9 cellular contexts compared by ENCODE assay signal in the genomic region with DNA sequence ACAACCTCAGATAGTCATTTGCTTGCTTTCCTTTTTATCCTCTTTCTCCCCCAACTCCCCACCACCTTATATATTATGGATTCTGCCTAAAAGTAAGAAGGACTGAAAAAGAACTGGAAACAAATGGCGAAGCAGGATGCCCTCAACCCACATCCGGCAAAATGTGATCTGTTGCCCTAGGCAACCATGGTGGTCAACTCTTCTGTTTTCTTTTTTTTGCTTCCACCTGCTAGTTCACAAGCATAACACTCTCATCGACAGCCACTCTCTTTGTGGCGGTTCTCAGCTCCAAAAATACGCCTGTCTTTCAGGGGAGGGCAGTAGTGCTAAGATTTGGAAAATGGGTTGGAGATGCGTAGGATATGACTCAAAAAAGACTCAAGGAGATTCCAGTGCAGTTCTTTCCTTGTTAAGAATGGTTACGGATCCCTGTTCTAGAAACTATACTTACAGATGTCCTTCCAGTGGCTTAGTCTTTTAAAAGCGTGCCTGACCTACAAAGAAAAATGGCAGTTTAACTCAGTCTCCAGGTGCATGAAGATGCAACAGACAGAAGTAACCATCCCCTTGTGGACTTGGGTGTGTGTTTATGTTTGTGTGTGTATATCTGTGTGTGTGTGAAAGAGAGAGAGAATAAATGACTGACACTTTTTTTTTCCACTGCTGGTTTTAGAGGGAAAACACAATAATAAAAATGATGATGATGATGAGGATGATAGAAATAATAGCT. TPM values are rescaled to one million over a fixed set of nuclear protein-coding genes. Genes with fewer than 3 reads are reported as not detected.
A peak's percentile ranks its signal among the peaks of the same experiment; 100 is the strongest.
DNase-seq lines count a peak whose midpoint lies in the region; ATAC-seq and TF ChIP-seq lines count a peak whose summit lies in the region.
"Had no signal": no experiment of that assay in that cellular context is flagged by ENCODE, and none has a peak within 500 bp of the region (broad histone marks: within the 10 kb centered on the region; RNA-seq: fewer than 3 reads in every experiment).

No MANE protein-coding gene starts in this region.

- H3K9ac ChIP-seq in smooth muscle cell (ENCODE audit: low read depth): no peak overlapping the region

- peak overlapping the region; percentile 75 to 80 for H3K4me3 Mint-ChIP-seq in stimulated activated naive CD8-positive, alpha-beta T cell treated with anti-CD3 and anti-CD28 coated beads, Interleukin-15, amount 100 ng/mL, for 72 hours
- H3K4me3 Mint-ChIP-seq in osteocyte (ENCODE audit: unreplicated experiment): no peak overlapping the region

- ATAC-seq in GM21526 (IDR thresholded peaks at IDR 0.05; ENCODE audit: low FRiP score, unreplicated experiment): peak; percentile 75
- ATAC-seq in stimulated activated naive CD8-positive, alpha-beta T cell treated with anti-CD3 and anti-CD28 coated beads, Interleukin-15, amount 100 ng/mL, for 72 hours: peak; percentile 66
- ATAC-seq: body of pancreas had no signal

- peaks cover 91% of the 10 kb centered on the region for H3K4me1 Mint-ChIP-seq in stimulated activated naive CD8-positive, alpha-beta T cell treated with anti-CD3 and anti-CD28 coated beads, Interleukin-15, amount 100 ng/mL, for 72 hours
- H3K4me1 Mint-ChIP-seq in osteocyte (ENCODE audit: unreplicated experiment): no peaks in the 10 kb centered on the region

- H3K79me2 ChIP-seq in smooth muscle cell (ENCODE audit: low read depth): no peaks in the 10 kb centered on the region

- no peaks in the 10 kb centered on the region for H3F3A ChIP-seq in smooth muscle cell (ENCODE audit: low read depth)

- 93% methylated on average over 8 of the region's 8 CpGs for WGBS in smooth muscle cell (ENCODE audit: low lambda C conversion rate)

- peak overlapping the region; percentile 97 to 98 for H3K27ac Mint-ChIP-seq in stimulated activated naive CD8-positive, alpha-beta T cell treated with anti-CD3 and anti-CD28 coated beads, Interleukin-15, amount 100 ng/mL, for 72 hours
- no peak overlapping the region for H3K27ac Mint-ChIP-seq in osteocyte (ENCODE audit: unreplicated experiment)

- no peak overlapping the region for H3K27ac ChIP-seq in smooth muscle cell (ENCODE audit: low read depth)
- H3K27ac ChIP-seq: body of pancreas had no signal

- H3K36me3 ChIP-seq in smooth muscle cell (ENCODE audit: low read depth): no peaks in the 10 kb centered on the region

- DNase-seq in KG1 (lab: John Stamatoyannopoulos, UW) (peak; percentile 44), osteocyte (ENCODE audit: extremely low spot score, unreplicated experiment) (no peak), smooth muscle cell (lab: John Stamatoyannopoulos, UW; ENCODE audit: unreplicated experiment) (no peak), NCI-H1436 treated with DMSO at 0.1 percent for 48 hours (lab: John Stamatoyannopoulos, UW) (no peak)
- DNase-seq in activated T-helper 9 cell treated with anti-CD3 and anti-CD28 coated beads, Interleukin-2, amount 50 U/mL, for 16 hours (ENCODE audit: low read depth): peak; percentile 33
- DNase-seq in stimulated activated naive CD8-positive, alpha-beta T cell treated with anti-CD3 and anti-CD28 coated beads, Interleukin-15, amount 100 ng/mL, for 72 hours: peak; percentile 61 to 77

- H4K20me1 ChIP-seq in smooth muscle cell (ENCODE audit: low read depth): no peaks in the 10 kb centered on the region

- no peaks in the 10 kb centered on the region for H3K27me3 Mint-ChIP-seq in stimulated activated naive CD8-positive, alpha-beta T cell treated with anti-CD3 and anti-CD28 coated beads, Interleukin-15, amount 100 ng/mL, for 72 hours
- H3K27me3 Mint-ChIP-seq in osteocyte (ENCODE audit: unreplicated experiment): no peaks in the 10 kb centered on the region

- no peaks in the 10 kb centered on the region for H3K9me3 ChIP-seq in smooth muscle cell (replicated peaks; ENCODE audit: low read depth)
- H3K9me3 ChIP-seq: body of pancreas had no signal

- peaks cover 6 to 17% of the 10 kb centered on the region in 2 donors for H3K9me3 Mint-ChIP-seq in stimulated activated naive CD8-positive, alpha-beta T cell treated with anti-CD3 and anti-CD28 coated beads, Interleukin-15, amount 100 ng/mL, for 72 hours
- peaks cover 9% of the 10 kb centered on the region for H3K9me3 Mint-ChIP-seq in osteocyte (ENCODE audit: unreplicated experiment)

- H3K4me1 ChIP-seq in smooth muscle cell (ENCODE audit: low read depth): no peaks in the 10 kb centered on the region
- H3K4me1 ChIP-seq: body of pancreas had no signal

- no peaks in the 10 kb centered on the region for H3K36me3 Mint-ChIP-seq in osteocyte (ENCODE audit: unreplicated experiment)

- TF ChIP-seq CTCF in osteocyte (IDR thresholded peaks at IDR 0.05) (no peak), smooth muscle cell (IDR thresholded peaks at IDR 0.05; ENCODE audit: borderline replicate concordance, insufficient read depth, poor library complexity, severe bottlenecking) (no peak)

- H3K4me3 ChIP-seq in GM08714 (ENCODE audit: low read length): peak overlapping the region; percentile 69; the same call in 1 of the 2 replicates
- no peak overlapping the region for H3K4me3 ChIP-seq in smooth muscle cell
- H3K4me3 ChIP-seq: body of pancreas had no signal

- no peaks in the 10 kb centered on the region for H3K27me3 ChIP-seq in smooth muscle cell (ENCODE audit: low read depth)
- H3K27me3 ChIP-seq: body of pancreas had no signal

- H2AFZ ChIP-seq in smooth muscle cell (ENCODE audit: low read depth): no peak overlapping the region

- no peak overlapping the region for H3K4me2 ChIP-seq in smooth muscle cell

RNA-seq across cellular contexts. Expression of a gene that starts 10.7 kb away (rescaled TPM):
- not detected in 2 replicates for total RNA-seq in osteocyte
- total RNA-seq in smooth muscle cell: 0.36 TPM in 1 of 2 replicates, not detected in the other
- 0.24 and 0.39 TPM in 2 replicates for polyA plus RNA-seq in smooth muscle cell

Comparison
In these comparisons a context has a peak if more than half of its experiments do, and no peak if none do; other contexts are left out.
1. DNase-seq: peak in KG1 (single experiment), activated T-helper 9 cell treated with anti-CD3 and anti-CD28 coated beads, Interleukin-2, amount 50 U/mL, for 16 hours (single experiment) and stimulated activated naive CD8-positive, alpha-beta T cell treated with anti-CD3 and anti-CD28 coated beads, Interleukin-15, amount 100 ng/mL, for 72 hours (2 of 2); none in osteocyte (single experiment), smooth muscle cell (single experiment) and NCI-H1436 treated with DMSO at 0.1 percent for 48 hours (single experiment).